ENCODE assay signal across 19 cellular contexts in the genomic region with DNA sequence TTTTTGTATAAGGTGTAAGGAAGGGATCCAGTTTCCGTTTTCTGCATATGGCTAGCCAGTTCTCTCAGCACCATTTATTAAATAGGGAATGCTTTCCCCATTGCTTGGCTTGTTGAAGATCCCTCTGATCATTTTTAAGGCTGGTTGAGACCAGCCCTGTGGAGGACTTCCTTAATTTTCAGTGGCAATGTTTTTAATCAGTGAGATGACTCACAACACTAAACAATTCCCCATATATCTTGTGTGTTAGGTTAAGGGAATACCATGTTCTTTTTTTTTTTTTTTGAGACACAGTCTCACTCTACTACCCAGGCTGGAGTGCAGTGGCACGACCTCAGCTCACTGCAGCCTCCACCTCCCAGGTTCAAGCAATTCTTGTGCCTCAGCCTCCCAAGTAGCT.
A peak's percentile ranks its signal among the peaks of the same experiment; 100 is the strongest.
DNase-seq lines count a peak whose midpoint lies in the region; ATAC-seq and TF ChIP-seq lines count a peak whose summit lies in the region.
"Had no signal": no experiment of that assay in that cellular context is flagged by ENCODE, and none has a peak within 500 bp of the region (broad histone marks: within the 10 kb centered on the region; RNA-seq: fewer than 3 reads in every experiment).

No MANE protein-coding gene starts in this region.

- TF ChIP-seq CTCF in AG09319 (IDR thresholded peaks at IDR 0.05; ENCODE audit: low read depth, low read length) (no peak), cardiac fibroblast (IDR thresholded peaks at IDR 0.05; ENCODE audit: low read depth, low read length) (no peak), fibroblast of villous mesenchyme (IDR thresholded peaks at IDR 0.05; ENCODE audit: insufficient read depth, low read depth, low read length) (no peak)

- intact Hi-C loops in activated T-helper 2 cell treated with anti-CD3 and anti-CD28 coated beads, Interferon-gamma antibody, Interleukin-2, Interleukin-4, amounts not matched to agents 10 μg/mL and 5 μg/mL and 100 μg/mL, durations not matched to agents 14 hours and 24 hours and 36 hours (cut with micrococcal nuclease) = no loop called here

- peaks cover 11% of the 10 kb centered on the region for H3K27me3 Mint-ChIP-seq in activated T-helper 2 cell treated with anti-CD3 and anti-CD28 coated beads, Interferon-gamma antibody, Interleukin-2, Interleukin-4, amounts not matched to agents 10 μg/mL and 5 μg/mL and 100 μg/mL, durations not matched to agents 14 hours and 24 hours and 36 hours (ENCODE audit: low read depth)

- no peak overlapping the region for H3K4me3 ChIP-seq in cardiac fibroblast (replicated peaks in 1 of 2; ENCODE audit: low read depth in 2 of 2, low read length in 2 of 2)
- H3K4me3 ChIP-seq in fibroblast of villous mesenchyme (ENCODE audit: low read depth, low read length) = no peak overlapping the region
- H3K4me3 ChIP-seq: A549 had no signal

- DNase-seq in AG09319 (ENCODE audit: extremely low read depth, low read depth) (peak; percentile 15), HCEC 1CT (peak; percentile 23), cardiac fibroblast (ENCODE audit: low read depth in 2 of 2) (peak; percentile 6), fibroblast of villous mesenchyme (ENCODE audit: low read depth) (peak; percentile 34)
- DNase-seq in activated T-helper 2 cell treated with anti-CD3 and anti-CD28 coated beads, Interferon-gamma antibody, Interleukin-2, Interleukin-4, amounts not matched to agents 10 μg/mL and 5 μg/mL and 100 μg/mL, durations not matched to agents 14 hours and 24 hours and 36 hours (ENCODE audit: low spot score) = no peak
- DNase-seq: AML-193, DMS79 treated with DMSO at 0.1 percent for 48 hours, NCI-H1417 treated with DMSO at 0.1 percent for 48 hours, NCI-H1930, NCI-H226, NCI-H524, RPMI8226, SHP77 treated with DMSO at 0.1 percent for 48 hours had no signal

- H3K4me1 Mint-ChIP-seq in activated T-helper 2 cell treated with anti-CD3 and anti-CD28 coated beads, Interferon-gamma antibody, Interleukin-2, Interleukin-4, amounts not matched to agents 10 μg/mL and 5 μg/mL and 100 μg/mL, durations not matched to agents 14 hours and 24 hours and 36 hours (ENCODE audit: low read depth) = no peaks in the 10 kb centered on the region
- H3K4me1 Mint-ChIP-seq: CD14-positive monocyte had no signal

- H3K9me3 Mint-ChIP-seq in activated T-helper 2 cell treated with anti-CD3 and anti-CD28 coated beads, Interferon-gamma antibody, Interleukin-2, Interleukin-4, amounts not matched to agents 10 μg/mL and 5 μg/mL and 100 μg/mL, durations not matched to agents 14 hours and 24 hours and 36 hours = no peaks in the 10 kb centered on the region

- H3K27ac Mint-ChIP-seq in activated T-helper 2 cell treated with anti-CD3 and anti-CD28 coated beads, Interferon-gamma antibody, Interleukin-2, Interleukin-4, amounts not matched to agents 10 μg/mL and 5 μg/mL and 100 μg/mL, durations not matched to agents 14 hours and 24 hours and 36 hours = no peak overlapping the region
- H3K27ac Mint-ChIP-seq: CD14-positive monocyte had no signal

- no peak overlapping the region for H3K4me3 Mint-ChIP-seq in activated T-helper 2 cell treated with anti-CD3 and anti-CD28 coated beads, Interferon-gamma antibody, Interleukin-2, Interleukin-4, amounts not matched to agents 10 μg/mL and 5 μg/mL and 100 μg/mL, durations not matched to agents 14 hours and 24 hours and 36 hours (ENCODE audit: low read depth)
- H3K4me3 Mint-ChIP-seq: CD14-positive monocyte had no signal

- H3K36me3 Mint-ChIP-seq in activated T-helper 2 cell treated with anti-CD3 and anti-CD28 coated beads, Interferon-gamma antibody, Interleukin-2, Interleukin-4, amounts not matched to agents 10 μg/mL and 5 μg/mL and 100 μg/mL, durations not matched to agents 14 hours and 24 hours and 36 hours (ENCODE audit: low read depth) = no peaks in the 10 kb centered on the region
- H3K36me3 Mint-ChIP-seq: CD14-positive monocyte had no signal

- ATAC-seq in HG03442 (IDR thresholded peaks at IDR 0.05; ENCODE audit: unreplicated experiment) (no peak), GM18511 (IDR thresholded peaks at IDR 0.05; ENCODE audit: unreplicated experiment) (no peak), GM21723 (IDR thresholded peaks at IDR 0.05; ENCODE audit: unreplicated experiment) (no peak)
- ATAC-seq: A549, HCT116 had no signal
